ENCODE assay signal across 12 cellular contexts in genomic region chr10:60130130-60130579, GRCh38.
DNase-seq lines count a peak whose midpoint lies in the region; ATAC-seq and TF ChIP-seq lines count a peak whose summit lies in the region.
"Had no signal": no experiment of that assay in that cellular context is flagged by ENCODE, and none has a peak within 500 bp of the region (broad histone marks: within the 10 kb centered on the region; RNA-seq: fewer than 3 reads in every experiment).

No MANE protein-coding gene starts in this region.

- H3K4me1 ChIP-seq in SK-N-SH (ENCODE audit: control insufficient read depth in 1 of 2, insufficient read depth in 2 of 2, low read depth in 1 of 2, low read length in 1 of 2) (peaks cover 0 to 6% of the 10 kb centered on the region in 2 experiments; a peak in 3 of 4 replicates), endodermal cell (ENCODE audit: control insufficient read depth, insufficient read depth, low read length) (peaks cover 12% of the 10 kb centered on the region)

- H3K4me3 ChIP-seq in SK-N-SH (ENCODE audit: low read depth in 2 of 2, low read length in 1 of 2) (no peak overlapping the region), endodermal cell (ENCODE audit: low read length) (no peak overlapping the region)

- POLR2A ChIA-PET in SK-N-SH (lab: Yijun Ruan, JAX) = no interaction called here

- TF ChIP-seq CTCF in SK-N-SH (IDR thresholded peaks at IDR 0.05) (no peak), endodermal cell (conservative IDR thresholded peaks at IDR 0.05) (no peak), GM10266 (IDR thresholded peaks at IDR 0.05; ENCODE audit: control insufficient read depth, insufficient read depth, low read depth, missing control alignments) (no peak)

- no peak overlapping the region for H2AFZ ChIP-seq in SK-N-SH (ENCODE audit: low read depth)

- H3K27me3 Mint-ChIP-seq in endodermal cell (ENCODE audit: insufficient read depth) = no peaks in the 10 kb centered on the region
- no peaks in the 10 kb centered on the region for H3K27me3 Mint-ChIP-seq in stimulated activated naive B cell treated with anti-CD40 and anti-IgM and Interleukin-4, amounts not matched to agents 10 μg/mL and 1 μg/mL and 100 μg/mL, for 72 hours

- H3K9me3 Mint-ChIP-seq in endodermal cell = no peaks in the 10 kb centered on the region
- H3K9me3 Mint-ChIP-seq in stimulated activated naive B cell treated with anti-CD40 and anti-IgM and Interleukin-4, amounts not matched to agents 10 μg/mL and 1 μg/mL and 100 μg/mL, for 72 hours = peaks cover 0 to 1% of the 10 kb centered on the region in 2 donors
- H3K9me3 Mint-ChIP-seq: natural killer cell had no signal

- WGBS in SK-N-SH (ENCODE audit: low lambda C conversion rate) = 100% methylated on average over 1 of the region's 1 CpG
- WGBS in endodermal cell (ENCODE audit: insufficient coverage in 1 of 2, insufficient read length in 1 of 2), 2 experiments = no CpG with 5 or more reads among the region's 1 CpG

- H3F3A ChIP-seq in SK-N-SH (replicated peaks; ENCODE audit: insufficient read depth) = no peaks in the 10 kb centered on the region

- no peaks in the 10 kb centered on the region for H3K79me2 ChIP-seq in SK-N-SH (ENCODE audit: insufficient read depth)

- H3K4me2 ChIP-seq in SK-N-SH = no peak overlapping the region

- peak overlapping the region; percentile 93 for H3K27ac Mint-ChIP-seq in endodermal cell
- no peak overlapping the region for H3K27ac Mint-ChIP-seq in stimulated activated naive B cell treated with anti-CD40 and anti-IgM and Interleukin-4, amounts not matched to agents 10 μg/mL and 1 μg/mL and 100 μg/mL, for 72 hours
- H3K27ac Mint-ChIP-seq: natural killer cell had no signal

- H3K36me3 ChIP-seq in SK-N-SH (replicated peaks in 1 of 2; ENCODE audit: control insufficient read depth in 1 of 2, insufficient read depth in 2 of 2, low read length in 1 of 2) (no peaks in the 10 kb centered on the region), endodermal cell (ENCODE audit: control insufficient read depth, insufficient read depth, low read length) (no peaks in the 10 kb centered on the region)

- H4K20me1 ChIP-seq in SK-N-SH (ENCODE audit: insufficient read depth) = no peaks in the 10 kb centered on the region

- no peak for ATAC-seq in SK-N-SH treated with all-trans-retinoic acid at 6 μM for 48 hours
- ATAC-seq in HG03460 (IDR thresholded peaks at IDR 0.05; ENCODE audit: unreplicated experiment) = peak; percentile 77
- peak; percentile 86 for ATAC-seq in stimulated activated naive B cell treated with anti-CD40 and anti-IgM and Interleukin-4, amounts not matched to agents 10 μg/mL and 1 μg/mL and 100 μg/mL, for 72 hours (replicated peaks)
- ATAC-seq in GM19023 (IDR thresholded peaks at IDR 0.05; ENCODE audit: unreplicated experiment) = no peak
- ATAC-seq: natural killer cell had no signal

- CTCF ChIA-PET in SK-N-SH (lab: Yijun Ruan, JAX) = interaction anchor here (0.7 to 1.2 kb wide), 3 partner anchors 74 to 308 kb away, joined by 3 read pairs; no protein-coding TSS in a partner anchor

- H3K27me3 ChIP-seq in SK-N-SH (ENCODE audit: insufficient read depth) (no peaks in the 10 kb centered on the region), endodermal cell (ENCODE audit: control insufficient read depth, insufficient read depth, low read length, poor library complexity, severe bottlenecking) (no peaks in the 10 kb centered on the region)

- H3K36me3 Mint-ChIP-seq in endodermal cell (ENCODE audit: low read depth) = peaks cover 14% of the 10 kb centered on the region
- peaks cover 0 to 4% of the 10 kb centered on the region in 2 donors for H3K36me3 Mint-ChIP-seq in stimulated activated naive B cell treated with anti-CD40 and anti-IgM and Interleukin-4, amounts not matched to agents 10 μg/mL and 1 μg/mL and 100 μg/mL, for 72 hours
- H3K36me3 Mint-ChIP-seq: natural killer cell had no signal

- H3K9me3 ChIP-seq in SK-N-SH (no peaks in the 10 kb centered on the region), endodermal cell (ENCODE audit: control insufficient read depth, low read length) (no peaks in the 10 kb centered on the region)

- H3K4me1 Mint-ChIP-seq in endodermal cell = peaks cover 30% of the 10 kb centered on the region
- H3K4me1 Mint-ChIP-seq in stimulated activated naive B cell treated with anti-CD40 and anti-IgM and Interleukin-4, amounts not matched to agents 10 μg/mL and 1 μg/mL and 100 μg/mL, for 72 hours = peaks cover 10 to 16% of the 10 kb centered on the region in 2 donors
- H3K4me1 Mint-ChIP-seq: natural killer cell had no signal

- no peaks in the 10 kb centered on the region for H3K9me2 ChIP-seq in SK-N-SH

- peak; percentile 6 for DNase-seq in SK-N-SH
- peak; percentile 89 for DNase-seq in endodermal cell
- no peak for DNase-seq in stimulated activated naive B cell treated with anti-CD40 and anti-IgM and Interleukin-4, amounts not matched to agents 10 μg/mL and 1 μg/mL and 100 μg/mL, for 72 hours
- DNase-seq in Kasumi-1 (lab: John Stamatoyannopoulos, UW) = no peak
- no peak for DNase-seq in GM10266 (ENCODE audit: extremely low spot score)
- DNase-seq: activated CD8-positive, alpha-beta memory T cell treated with anti-CD3 and anti-CD28 coated beads, Interleukin-2, amount 50 U/mL, for 48 hours; central memory CD4-positive, alpha-beta T cell; natural killer cell; stimulated activated CD4-positive, alpha-beta T cell treated with anti-CD3 and anti-CD28 coated beads, Interleukin-4, amount 100 ng/mL, for 4 hours had no signal

- no peak for TF ChIP-seq RAD21 in SK-N-SH (IDR thresholded peaks at IDR 0.05; ENCODE audit: low read length)

- no peak for TF ChIP-seq EP300 in SK-N-SH (IDR thresholded peaks at IDR 0.05; ENCODE audit: borderline replicate concordance in 1 of 2, low read depth in 1 of 2, low read length in 1 of 2)

- H3K9ac ChIP-seq in SK-N-SH (no peak overlapping the region), endodermal cell (ENCODE audit: extremely low read depth, low read length, poor library complexity, severe bottlenecking) (no peak overlapping the region)

- peak overlapping the region; percentile 40 for H3K4me3 Mint-ChIP-seq in endodermal cell
- H3K4me3 Mint-ChIP-seq in stimulated activated naive B cell treated with anti-CD40 and anti-IgM and Interleukin-4, amounts not matched to agents 10 μg/mL and 1 μg/mL and 100 μg/mL, for 72 hours = no peak overlapping the region
- H3K4me3 Mint-ChIP-seq: natural killer cell had no signal

- no peak overlapping the region for H3K27ac ChIP-seq in SK-N-SH (ENCODE audit: low read depth in 2 of 2, low read length in 1 of 2)
- no peak overlapping the region for H3K27ac ChIP-seq in endodermal cell (ENCODE audit: low read depth, low read length)

TF ChIP-seq in SK-N-SH, 30 proteins besides CTCF, POLR2A, EP300 and RAD21 (continues in another document):
- TF ChIP-seq FOSL2 (IDR thresholded peaks at IDR 0.05; ENCODE audit: borderline replicate concordance, low read depth) (no peak), RXRA (IDR thresholded peaks at IDR 0.05; ENCODE audit: borderline replicate concordance, low read depth) (no peak), SMC3 (IDR thresholded peaks at IDR 0.05; ENCODE audit: low read depth, low read length) (no peak), YY1 (IDR thresholded peaks at IDR 0.05; ENCODE audit: low read depth) (no peak), CHD2 (IDR thresholded peaks at IDR 0.05; ENCODE audit: low read length, partially characterized antibody) (no peak), NRF1 (IDR thresholded peaks at IDR 0.05; ENCODE audit: low read depth, low read length) (no peak), PBX3 (IDR thresholded peaks at IDR 0.05) (no peak), EZH2phosphoT487 (IDR thresholded peaks at IDR 0.05; ENCODE audit: borderline replicate concordance, low read depth) (no peak), MAX (IDR thresholded peaks at IDR 0.05; ENCODE audit: low read depth) (no peak), RCOR1 (IDR thresholded peaks at IDR 0.05; ENCODE audit: low read length) (no peak)

TF ChIP-seq in SK-N-SH treated with all-trans-retinoic acid at 6 μM for 48 hours, 23 proteins besides CTCF, POLR2A, EP300 and RAD21 (continues in another document):
- TF ChIP-seq CSRNP3 (CRISPR knock-in tag; IDR thresholded peaks at IDR 0.05) = no peak
- no peak for TF ChIP-seq ZNF70 (CRISPR knock-in tag; IDR thresholded peaks at IDR 0.05)
- TF ChIP-seq CSDC2 (CRISPR knock-in tag; IDR thresholded peaks at IDR 0.05) = no peak
- no peak for TF ChIP-seq PPARA (CRISPR knock-in tag; IDR thresholded peaks at IDR 0.05; ENCODE audit: borderline replicate concordance)
- TF ChIP-seq CREB5 (CRISPR knock-in tag; IDR thresholded peaks at IDR 0.05; ENCODE audit: low read depth) = no peak
- no peak for TF ChIP-seq ZC3H10 (CRISPR knock-in tag; IDR thresholded peaks at IDR 0.05)

Comparison
In these comparisons a context has a peak if more than half of its experiments do, and no peak if none do; other contexts are left out.
1. DNase-seq: peak in SK-N-SH (single experiment) and endodermal cell (single experiment); none in stimulated activated naive B cell treated with anti-CD40 and anti-IgM and Interleukin-4, amounts not matched to agents 10 μg/mL and 1 μg/mL and 100 μg/mL, for 72 hours (single experiment), Kasumi-1 (0 of 2) and GM10266 (single experiment).
2. ATAC-seq: peak in HG03460 (single experiment) and stimulated activated naive B cell treated with anti-CD40 and anti-IgM and Interleukin-4, amounts not matched to agents 10 μg/mL and 1 μg/mL and 100 μg/mL, for 72 hours (2 of 2); none in SK-N-SH treated with all-trans-retinoic acid at 6 μM for 48 hours (single experiment) and GM19023 (single experiment).